Comparison of ENCODE assay signal across 10 cellular contexts in genomic region chr22:36453855-36454378, GRCh38. TPM values are rescaled to one million over a fixed set of nuclear protein-coding genes. Genes with fewer than 3 reads are reported as not detected.
DNase-seq lines count a peak whose midpoint lies in the region; ATAC-seq and TF ChIP-seq lines count a peak whose summit lies in the region.
"Had no signal": no experiment of that assay in that cellular context is flagged by ENCODE, and none has a peak within 500 bp of the region (broad histone marks: within the 10 kb centered on the region; RNA-seq: fewer than 3 reads in every experiment).

No MANE protein-coding gene starts in this region.

- H3K4me1 ChIP-seq in mucosa of rectum (ENCODE audit: control insufficient read depth in 2 of 2, insufficient read depth in 2 of 2, low read length in 2 of 2) (peaks cover 47 to 48% of the 10 kb centered on the region in 2 donors), tibial nerve (peaks cover 0 to 47% (median 18%) of the 10 kb centered on the region in 4 donors)

- H3K9ac ChIP-seq in mucosa of rectum (ENCODE audit: low read depth in 1 of 2, low read length in 2 of 2): peak overlapping the region; percentile 25 to 52

- H3K36me3 Mint-ChIP-seq in activated naive CD4-positive, alpha-beta T cell treated with anti-CD3 and anti-CD28 coated beads, Interleukin-2, amount 50 U/mL, for 72 hours: no peaks in the 10 kb centered on the region

- peak; percentile 44 for DNase-seq in activated T-cell treated with anti-CD3 and anti-CD28 coated beads, Interleukin-2, amount 50 U/mL, for 1 hour
- DNase-seq in activated T-cell treated with anti-CD3 and anti-CD28 coated beads for 4 hours (no peak), tibial nerve (ENCODE audit: low spot score in 2 of 2) (no peak), activated gamma-delta T cell treated with Interleukin-2 at 50 U/mL for 16 hours (no peak), NCI-H1092 treated with DMSO at 0.1 percent for 48 hours (lab: John Stamatoyannopoulos, UW) (no peak)
- no peak for DNase-seq in activated naive CD4-positive, alpha-beta T cell treated with anti-CD3 and anti-CD28 coated beads, Interleukin-2, amount 50 U/mL, for 72 hours (ENCODE audit: low spot score in 2 of 2)
- DNase-seq: stimulated activated CD4-positive, alpha-beta T cell treated with anti-CD3 and anti-CD28 coated beads, Interleukin-15, amount 100 ng/mL, for 24 hours had no signal

- TF ChIP-seq EP300 in tibial nerve (IDR thresholded peaks at IDR 0.05): no peak

- H3K27me3 ChIP-seq in mucosa of rectum (ENCODE audit: control insufficient read depth in 2 of 2, insufficient read depth in 2 of 2, low read length in 2 of 2) (no peaks in the 10 kb centered on the region), tibial nerve (no peaks in the 10 kb centered on the region)
- H3K27me3 ChIP-seq: suprapubic skin had no signal

- H3K9me3 ChIP-seq in mucosa of rectum (ENCODE audit: control insufficient read depth in 2 of 2, low read length in 2 of 2): no peaks in the 10 kb centered on the region
- H3K9me3 ChIP-seq in tibial nerve: no peaks in the 10 kb centered on the region
- H3K9me3 ChIP-seq: suprapubic skin had no signal

- no peak for TF ChIP-seq CTCF in tibial nerve (IDR thresholded peaks at IDR 0.05)

- H3K4me3 ChIP-seq in mucosa of rectum (ENCODE audit: low read length in 2 of 2) (peak overlapping the region in 1 of 2 donors; percentile 20), tibial nerve (no peak overlapping the region)

- peak overlapping the region; percentile 89 to 91 for H3K27ac ChIP-seq in mucosa of rectum (ENCODE audit: low read depth in 2 of 2, low read length in 2 of 2)
- peak overlapping the region in 3 of 4 donors; percentile 72 to 92 (median 84) for H3K27ac ChIP-seq in tibial nerve

- TF ChIP-seq POLR2A in tibial nerve (IDR thresholded peaks at IDR 0.05): no peak

- H3K9me3 Mint-ChIP-seq in activated naive CD4-positive, alpha-beta T cell treated with anti-CD3 and anti-CD28 coated beads, Interleukin-2, amount 50 U/mL, for 72 hours: no peaks in the 10 kb centered on the region

- H3K36me3 ChIP-seq in mucosa of rectum (ENCODE audit: control insufficient read depth in 2 of 2, insufficient read depth in 2 of 2, low read length in 2 of 2) (no peaks in the 10 kb centered on the region), tibial nerve (no peaks in the 10 kb centered on the region)
- H3K36me3 ChIP-seq: suprapubic skin had no signal

- peak overlapping the region; percentile 31 to 60 for H3K27ac Mint-ChIP-seq in activated naive CD4-positive, alpha-beta T cell treated with anti-CD3 and anti-CD28 coated beads, Interleukin-2, amount 50 U/mL, for 72 hours

- ATAC-seq in activated naive CD4-positive, alpha-beta T cell treated with anti-CD3 and anti-CD28 coated beads, Interleukin-2, amount 50 U/mL, for 72 hours: no peak
- no peak for ATAC-seq in HG02870 (IDR thresholded peaks at IDR 0.05; ENCODE audit: unreplicated experiment)

- 94% methylated on average over 16 of the region's 16 CpGs for WGBS in tibial nerve, 2 donors

RNA-seq across cellular contexts. Expression of gene TXN2, which starts 27.5 kb away (rescaled TPM):
- total RNA-seq in activated naive CD4-positive, alpha-beta T cell treated with anti-CD3 and anti-CD28 coated beads, Interleukin-2, amount 50 U/mL, for 72 hours: 100 to 1,000 TPM; 120 to 122 TPM
- 10 to 100 TPM; 50.4 to 83.5 (median 68.0) TPM for total RNA-seq in tibial nerve

RNA-seq across cellular contexts. Expression of gene FOXRED2, which starts 52.9 kb away (rescaled TPM):
- total RNA-seq in activated naive CD4-positive, alpha-beta T cell treated with anti-CD3 and anti-CD28 coated beads, Interleukin-2, amount 50 U/mL, for 72 hours: 10 to 100 TPM; 13.8 to 20.6 TPM
- total RNA-seq in tibial nerve: 10 to 100 TPM in 3 of 4 donors, 1 to 10 TPM in 1; 3.1 to 13.7 (median 13.1) TPM
